Comparison of ENCODE assay signal across 18 cellular contexts in genomic region chr3:31248619-31248992, GRCh38.
DNase-seq lines count a peak whose midpoint lies in the region; ATAC-seq, FAIRE-seq and TF ChIP-seq lines count a peak whose summit lies in the region.
"Had no signal": no experiment of that assay in that cellular context is flagged by ENCODE, and none has a peak within 500 bp of the region (broad histone marks: within the 10 kb centered on the region; RNA-seq: fewer than 3 reads in every experiment).

No MANE protein-coding gene starts in this region.

- H3K27me3 ChIP-seq in HepG2 (ENCODE audit: control insufficient read depth in 1 of 2, insufficient read depth in 2 of 2, low read length in 2 of 2) (no peaks in the 10 kb centered on the region), right lobe of liver (no peaks in the 10 kb centered on the region)
- H3K27me3 ChIP-seq: dorsolateral prefrontal cortex had no signal

- TF ChIP-seq CTCF in HepG2 (CRISPR knock-in tag; IDR thresholded peaks at IDR 0.05) (no peak), right lobe of liver (IDR thresholded peaks at IDR 0.05) (no peak), type B pancreatic cell (conservative IDR thresholded peaks at IDR 0.05) (no peak)

- no peak for TF ChIP-seq EP300 in HepG2 (IDR thresholded peaks at IDR 0.05; ENCODE audit: low read depth in 2 of 2, low read length in 2 of 2)
- no peak for TF ChIP-seq EP300 in HepG2 (CRISPR knock-in tag; IDR thresholded peaks at IDR 0.05; ENCODE audit: borderline replicate concordance)

- H2AFZ ChIP-seq in HepG2 (ENCODE audit: low read length) = no peak overlapping the region

- CTCF ChIA-PET in HepG2 (lab: Yijun Ruan, JAX; ENCODE audit: low intra/inter-chr PET ratio, low total read pairs) = interaction anchor here (1.1 kb wide), 1 partner anchor 200 kb away, joined by 4 read pairs; no protein-coding TSS in a partner anchor

- peak; percentile 18; the same call in 1 of the 3 replicates for ATAC-seq in HepG2
- ATAC-seq in right lobe of liver = no peak
- peak; percentile 8 for ATAC-seq in GM21737 (IDR thresholded peaks at IDR 0.05; ENCODE audit: unreplicated experiment)
- ATAC-seq in T-helper 17 cell = no peak
- ATAC-seq: left ventricle myocardium superior; naive thymus-derived CD8-positive, alpha-beta T cell had no signal

- TF ChIP-seq RAD21 in HepG2 (CRISPR knock-in tag; IDR thresholded peaks at IDR 0.05) = no peak

- POLR2A ChIA-PET in HepG2 (lab: Yijun Ruan, JAX) = interaction anchor here (1.1 kb wide), 1 partner anchor 284 kb away, joined by 4 read pairs; the partner anchor contains the start of gene STT3B

- H3K9me3 ChIP-seq in HepG2 (ENCODE audit: low read length) (no peaks in the 10 kb centered on the region), right lobe of liver (no peaks in the 10 kb centered on the region), T-helper 17 cell (ENCODE audit: control insufficient read depth, low read length, poor library complexity, severe bottlenecking) (no peaks in the 10 kb centered on the region)

- H3K4me1 ChIP-seq in HepG2 (ENCODE audit: insufficient read depth, low read length) (peaks cover 31% of the 10 kb centered on the region), right lobe of liver (peaks cover 0 to 10% (median 0%) of the 10 kb centered on the region in 4 donors)

- H3K9me3 Mint-ChIP-seq in type B pancreatic cell = peaks cover 6% of the 10 kb centered on the region
- H3K9me3 Mint-ChIP-seq: naive thymus-derived CD8-positive, alpha-beta T cell had no signal

- H3K27me3 Mint-ChIP-seq in type B pancreatic cell = no peaks in the 10 kb centered on the region
- no peaks in the 10 kb centered on the region for H3K27me3 Mint-ChIP-seq in T-helper 17 cell
- H3K27me3 Mint-ChIP-seq: naive thymus-derived CD8-positive, alpha-beta T cell had no signal

- H3K36me3 Mint-ChIP-seq in type B pancreatic cell = peaks cover 2% of the 10 kb centered on the region
- no peaks in the 10 kb centered on the region for H3K36me3 Mint-ChIP-seq in T-helper 17 cell (ENCODE audit: low read depth)
- H3K36me3 Mint-ChIP-seq: naive thymus-derived CD8-positive, alpha-beta T cell had no signal

- H3K4me2 ChIP-seq in HepG2 (ENCODE audit: low read depth, low read length) = 0 out of 2 replicates have a peak overlapping the region, but pooled peaks have one; percentile 8

- no peak overlapping the region for H3K27ac ChIP-seq in HepG2 (ENCODE audit: extremely low read length, insufficient read depth, low read length)
- no peak overlapping the region for H3K27ac ChIP-seq in right lobe of liver
- H3K27ac ChIP-seq: dorsolateral prefrontal cortex had no signal

- H3K9ac ChIP-seq in HepG2 (ENCODE audit: insufficient read depth, low read depth, low read length) = no peak overlapping the region

- in situ Hi-C loops in HepG2 (cut with HindIII; ENCODE audit: extremely low pct_ligation_motif_present, low pct_unique_long_range_greater_than_20kb) = no loop called here

- DNase-seq in HepG2 (ENCODE audit: low spot score) (no peak), right lobe of liver (no peak), HT-29 (ENCODE audit: low spot score) (peak; percentile 6), type B pancreatic cell (ENCODE audit: extremely low spot score, unreplicated experiment) (no peak), T-helper 17 cell (no peak), NCI-H1694 (lab: John Stamatoyannopoulos, UW) (no peak)
- DNase-seq in activated CD4-positive, CD25-positive, alpha-beta regulatory T cell treated with anti-CD3 and anti-CD28 coated beads, Interleukin-2, amount 50 U/mL, for 72 hours = no peak
- DNase-seq: activated gamma-delta T cell treated with Interleukin-2 at 50 U/mL for 16 hours; dorsolateral prefrontal cortex; hypothalamus; left ventricle myocardium superior; naive thymus-derived CD8-positive, alpha-beta T cell; NCI-H1436 treated with DMSO at 0.1 percent for 48 hours; NCI-H524 treated with DMSO at 0.1 percent for 48 hours; Right ventricle myocardium superior; stimulated activated CD8-positive, alpha-beta memory T cell treated with anti-CD3 and anti-CD28 coated beads, Interleukin-4, amount 100 ng/mL, for 48 hours had no signal

- H3K4me3 ChIP-seq in HepG2 (replicated peaks in 1 of 3; ENCODE audit: insufficient read depth in 1 of 3, low read depth in 2 of 3, low read length in 3 of 3) = no peak overlapping the region
- no peak overlapping the region for H3K4me3 ChIP-seq in right lobe of liver
- H3K4me3 ChIP-seq: dorsolateral prefrontal cortex had no signal

- H3K4me3 Mint-ChIP-seq in type B pancreatic cell = no peak overlapping the region
- H3K4me3 Mint-ChIP-seq in T-helper 17 cell = no peak overlapping the region
- H3K4me3 Mint-ChIP-seq: B cell; naive thymus-derived CD8-positive, alpha-beta T cell had no signal

- intact Hi-C loops in HepG2 (cut with micrococcal nuclease; ENCODE audit: unreplicated experiment) = no loop called here
- intact Hi-C loops in right lobe of liver (cut with DNase I) = no loop called here

- no TSS peak for BruUV-seq in HepG2 (replicated peaks; lab: Mats Ljungman, UMichigan)

- H3K4me1 Mint-ChIP-seq in type B pancreatic cell (ENCODE audit: unreplicated experiment) (peaks cover 27% of the 10 kb centered on the region), T-helper 17 cell (peaks cover 22% of the 10 kb centered on the region)
- H3K4me1 Mint-ChIP-seq: B cell had no signal

- H3K79me2 ChIP-seq in HepG2 (ENCODE audit: insufficient read depth, low read length) = no peaks in the 10 kb centered on the region

- no peaks in the 10 kb centered on the region for H4K20me1 ChIP-seq in HepG2 (ENCODE audit: insufficient read depth, low read length)

- H3K36me3 ChIP-seq in HepG2 (replicated peaks in 1 of 2; ENCODE audit: control insufficient read depth in 1 of 2, insufficient read depth in 2 of 2, low read length in 2 of 2) = no peaks in the 10 kb centered on the region
- H3K36me3 ChIP-seq in right lobe of liver = no peaks in the 10 kb centered on the region

- peak overlapping the region; percentile 13 for H3K27ac Mint-ChIP-seq in type B pancreatic cell
- H3K27ac Mint-ChIP-seq in T-helper 17 cell = no peak overlapping the region
- H3K27ac Mint-ChIP-seq: B cell; naive thymus-derived CD8-positive, alpha-beta T cell had no signal

- no peak for FAIRE-seq in HepG2 (lab: Jason Lieb, UNC)

- 87% methylated on average over 6 of the region's 6 CpGs for WGBS in HepG2 (ENCODE audit: low lambda C conversion rate)
- 72% methylated on average over 5 of the region's 6 CpGs for WGBS in right lobe of liver (ENCODE audit: insufficient coverage, low coverage, low lambda C conversion rate, missing lambda C conversion rate)

- TF ChIP-seq POLR2A in HepG2 (IDR thresholded peaks at IDR 0.05; ENCODE audit: insufficient read depth in 1 of 2, low read depth in 2 of 2, low read length in 2 of 2) = no peak
- no peak for TF ChIP-seq POLR2A in right lobe of liver (IDR thresholded peaks at IDR 0.05)

TF ChIP-seq in HepG2, 621 proteins besides CTCF, POLR2A, EP300 and RAD21 (continues in another document):
- TF ChIP-seq, protein P1, sequence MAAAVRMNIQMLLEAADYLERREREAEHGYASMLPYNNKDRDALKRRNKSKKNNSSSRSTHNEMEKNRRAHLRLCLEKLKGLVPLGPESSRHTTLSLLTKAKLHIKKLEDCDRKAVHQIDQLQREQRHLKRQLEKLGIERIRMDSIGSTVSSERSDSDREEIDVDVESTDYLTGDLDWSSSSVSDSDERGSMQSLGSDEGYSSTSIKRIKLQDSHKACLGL (CRISPR knock-in tag; IDR thresholded peaks at IDR 0.05) = no peak
- TF ChIP-seq, protein P2, sequence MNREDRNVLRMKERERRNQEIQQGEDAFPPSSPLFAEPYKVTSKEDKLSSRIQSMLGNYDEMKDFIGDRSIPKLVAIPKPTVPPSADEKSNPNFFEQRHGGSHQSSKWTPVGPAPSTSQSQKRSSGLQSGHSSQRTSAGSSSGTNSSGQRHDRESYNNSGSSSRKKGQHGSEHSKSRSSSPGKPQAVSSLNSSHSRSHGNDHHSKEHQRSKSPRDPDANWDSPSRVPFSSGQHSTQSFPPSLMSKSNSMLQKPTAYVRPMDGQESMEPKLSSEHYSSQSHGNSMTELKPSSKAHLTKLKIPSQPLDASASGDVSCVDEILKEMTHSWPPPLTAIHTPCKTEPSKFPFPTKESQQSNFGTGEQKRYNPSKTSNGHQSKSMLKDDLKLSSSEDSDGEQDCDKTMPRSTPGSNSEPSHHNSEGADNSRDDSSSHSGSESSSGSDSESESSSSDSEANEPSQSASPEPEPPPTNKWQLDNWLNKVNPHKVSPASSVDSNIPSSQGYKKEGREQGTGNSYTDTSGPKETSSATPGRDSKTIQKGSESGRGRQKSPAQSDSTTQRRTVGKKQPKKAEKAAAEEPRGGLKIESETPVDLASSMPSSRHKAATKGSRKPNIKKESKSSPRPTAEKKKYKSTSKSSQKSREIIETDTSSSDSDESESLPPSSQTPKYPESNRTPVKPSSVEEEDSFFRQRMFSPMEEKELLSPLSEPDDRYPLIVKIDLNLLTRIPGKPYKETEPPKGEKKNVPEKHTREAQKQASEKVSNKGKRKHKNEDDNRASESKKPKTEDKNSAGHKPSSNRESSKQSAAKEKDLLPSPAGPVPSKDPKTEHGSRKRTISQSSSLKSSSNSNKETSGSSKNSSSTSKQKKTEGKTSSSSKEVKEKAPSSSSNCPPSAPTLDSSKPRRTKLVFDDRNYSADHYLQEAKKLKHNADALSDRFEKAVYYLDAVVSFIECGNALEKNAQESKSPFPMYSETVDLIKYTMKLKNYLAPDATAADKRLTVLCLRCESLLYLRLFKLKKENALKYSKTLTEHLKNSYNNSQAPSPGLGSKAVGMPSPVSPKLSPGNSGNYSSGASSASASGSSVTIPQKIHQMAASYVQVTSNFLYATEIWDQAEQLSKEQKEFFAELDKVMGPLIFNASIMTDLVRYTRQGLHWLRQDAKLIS (CRISPR knock-in tag; IDR thresholded peaks at IDR 0.05) = no peak
- TF ChIP-seq ZNF777 (CRISPR knock-in tag; IDR thresholded peaks at IDR 0.05) = no peak
- no peak for TF ChIP-seq NR3C1 (CRISPR knock-in tag; IDR thresholded peaks at IDR 0.05)
- TF ChIP-seq ZNF704 (CRISPR knock-in tag; IDR thresholded peaks at IDR 0.05; ENCODE audit: borderline replicate concordance) = no peak

Comparison
In these comparisons a context has a peak if more than half of its experiments do, and no peak if none do; other contexts are left out.
1. ATAC-seq: peak in HepG2 (single experiment) and GM21737 (single experiment); none in right lobe of liver (0 of 4) and T-helper 17 cell (single experiment).